In the genomic region with DNA sequence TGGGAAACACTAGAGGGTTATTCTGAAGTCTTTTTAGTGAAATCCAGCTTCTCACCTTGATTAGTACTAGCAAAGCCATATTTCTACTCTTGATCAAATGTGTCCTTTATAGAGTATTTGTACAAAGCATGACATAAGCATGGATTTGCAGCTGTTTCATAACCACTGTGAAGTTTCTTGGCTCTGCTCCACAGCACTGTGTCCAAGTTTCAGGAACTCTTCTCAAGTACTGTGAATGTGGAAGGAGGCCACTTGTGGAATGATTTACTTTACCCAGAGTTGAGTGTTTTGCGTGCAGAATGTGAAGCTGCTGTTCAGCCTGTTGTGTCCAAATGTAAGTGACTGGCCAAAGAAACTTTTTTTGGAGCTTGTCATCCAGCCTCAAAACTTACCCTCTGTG, we compare ENCODE assay signal across 12 cellular contexts. TPM values are rescaled to one million over a fixed set of nuclear protein-coding genes. Genes with fewer than 3 reads are reported as not detected.
DNase-seq lines count a peak whose midpoint lies in the region; TF ChIP-seq lines count a peak whose summit lies in the region.
"Had no signal": no experiment of that assay in that cellular context is flagged by ENCODE, and none has a peak within 500 bp of the region (broad histone marks: within the 10 kb centered on the region; RNA-seq: fewer than 3 reads in every experiment).

No MANE protein-coding gene starts in this region.

- H3K4ac ChIP-seq in neuronal stem cell (ENCODE audit: low read length), result no peak overlapping the region

- H3K4me3 ChIP-seq in AG04450 (ENCODE audit: low read depth, low read length) (no peak overlapping the region), foreskin fibroblast (ENCODE audit: low read depth in 1 of 2, low read length in 2 of 2) (no peak overlapping the region), neuronal stem cell (ENCODE audit: low read length in 2 of 2) (no peak overlapping the region), A673 (ENCODE audit: low read depth, low read length, poor library complexity, severe bottlenecking) (no peak overlapping the region)
- H3K4me3 ChIP-seq: K562 had no signal

- H3K79me1 ChIP-seq in neuronal stem cell (ENCODE audit: low read depth, low read length), result no peaks in the 10 kb centered on the region

- WGBS in neuronal stem cell (ENCODE audit: extremely low coverage in 2 of 2, insufficient read length in 2 of 2, insufficient replicate concordance in 1 of 2), 2 donors, result no CpG with 5 or more reads among the region's 1 CpG

- H3K4me1 ChIP-seq in neuronal stem cell (ENCODE audit: control insufficient read depth in 2 of 2, insufficient read depth in 1 of 2, low read depth in 1 of 2, low read length in 2 of 2) (peaks cover 0 to 5% of the 10 kb centered on the region in 2 donors), A673 (ENCODE audit: insufficient read depth, low read length, poor library complexity, severe bottlenecking) (no peaks in the 10 kb centered on the region)

- POLR2A ChIA-PET in AG04450 (lab: Yijun Ruan, JAX), result interaction anchor here (1.2 kb wide), 1 partner anchor 319 kb away, joined by 3 read pairs; a partner anchor contains a TSS
- POLR2A ChIA-PET in A673 (lab: Charles Lee; ENCODE audit: low non-redundant PET), result no interaction called here

- H2AK5ac ChIP-seq in neuronal stem cell (ENCODE audit: low read depth, low read length), result no peak overlapping the region

- no peak overlapping the region for H2BK15ac ChIP-seq in neuronal stem cell (ENCODE audit: low read length)

- H3K27me3 ChIP-seq in AG04450 (ENCODE audit: control insufficient read depth, insufficient read depth, low read length) (no peaks in the 10 kb centered on the region), neuronal stem cell (ENCODE audit: control insufficient read depth in 3 of 3, insufficient read depth in 3 of 3, low read depth in 1 of 3, low read length in 3 of 3) (no peaks in the 10 kb centered on the region), A673 (replicated peaks; ENCODE audit: insufficient read depth, low read depth, low read length, poor library complexity) (peaks cover 34% of the 10 kb centered on the region)

- no TSS peak for BruUV-seq in A673 (replicated peaks; lab: Mats Ljungman, UMichigan)

- peak overlapping the region; percentile 8 for H2AFZ ChIP-seq in neuronal stem cell (ENCODE audit: low read length)

- H3K36me3 ChIP-seq in neuronal stem cell (replicated peaks in 1 of 2; ENCODE audit: control insufficient read depth in 2 of 2, insufficient read depth in 2 of 2, low read length in 2 of 2), result no peaks in the 10 kb centered on the region
- H3K36me3 ChIP-seq in A673 (ENCODE audit: insufficient read depth, low read length, poor library complexity, severe bottlenecking), result no peaks in the 10 kb centered on the region

- H3K23ac ChIP-seq in neuronal stem cell (ENCODE audit: low read depth, low read length, poor library complexity), result no peak overlapping the region

- H3K14ac ChIP-seq in neuronal stem cell (ENCODE audit: low read length), result no peak overlapping the region

- no peak overlapping the region for H4K8ac ChIP-seq in neuronal stem cell (ENCODE audit: low read depth, low read length)

- intact Hi-C loops in A673 (cut with micrococcal nuclease; ENCODE audit: unreplicated experiment), result no loop called here

- H3K9me3 ChIP-seq in AG04450 (ENCODE audit: control insufficient read depth, insufficient read depth, low read length), result no peaks in the 10 kb centered on the region
- no peaks in the 10 kb centered on the region for H3K9me3 ChIP-seq in neuronal stem cell (replicated peaks in 1 of 2; ENCODE audit: control insufficient read depth in 2 of 2, insufficient read depth in 1 of 2, low read depth in 1 of 2, low read length in 2 of 2)
- no peaks in the 10 kb centered on the region for H3K9me3 ChIP-seq in A673 (ENCODE audit: low read depth, low read length, poor library complexity, severe bottlenecking)

- no peak for TF ChIP-seq CTCF in AG04450 (IDR thresholded peaks at IDR 0.05; ENCODE audit: low read depth, low read length)
- no peak for TF ChIP-seq CTCF in foreskin fibroblast (IDR thresholded peaks at IDR 0.05; ENCODE audit: low read depth, low read length)
- no peak for TF ChIP-seq CTCF in A673 (conservative IDR thresholded peaks at IDR 0.05; ENCODE audit: low read depth, low read length)

- no peak overlapping the region for H3K9ac ChIP-seq in neuronal stem cell (ENCODE audit: low read depth, low read length, poor library complexity)

- H3K27ac ChIP-seq in AG04450 (ENCODE audit: low read depth, low read length) (no peak overlapping the region), neuronal stem cell (replicated peaks; ENCODE audit: low read length) (no peak overlapping the region), A673 (ENCODE audit: low read depth, low read length, poor library complexity, severe bottlenecking) (no peak overlapping the region)
- H3K27ac ChIP-seq: C4-2B had no signal

- CTCF ChIA-PET in AG04450 (lab: Charles Lee) (interaction anchor here (0.6 to 3.3 kb wide), 7 partner anchors 8 to 363 kb away, joined by 3 to 21 read pairs (median 5); no protein-coding TSS in a partner anchor), A673 (lab: Charles Lee) (no interaction called here)

- no peak overlapping the region for H2BK12ac ChIP-seq in neuronal stem cell (ENCODE audit: low read length)

- no peak overlapping the region for H2BK5ac ChIP-seq in neuronal stem cell (ENCODE audit: low read length)

- no peak overlapping the region for H4K91ac ChIP-seq in neuronal stem cell (ENCODE audit: low read depth, low read length, poor library complexity)

- DNase-seq in AG04450 (ENCODE audit: low read depth, low spot score) (peak; percentile 74), RPMI7951 (ENCODE audit: low read depth) (peak; percentile 56), foreskin fibroblast (peak; percentile 85 to 94), neuronal stem cell (ENCODE audit: low spot score) (no peak), D341Med (ENCODE audit: low spot score) (no peak), T1000 (lab: John Stamatoyannopoulos, UW) (no peak), A673 (ENCODE audit: low spot score) (no peak)
- DNase-seq in stimulated activated CD4-positive, alpha-beta T cell treated with anti-CD3 and anti-CD28 coated beads, Interleukin-1b, Interleukin-23, amount 100 ng/mL, for 48 hours, result no peak
- DNase-seq: retina, T-helper 2 cell had no signal

- H3K18ac ChIP-seq in neuronal stem cell (ENCODE audit: low read length), result no peak overlapping the region

- no peak overlapping the region for H2BK120ac ChIP-seq in neuronal stem cell (ENCODE audit: low read depth, low read length)

- no peak overlapping the region for H3K4me2 ChIP-seq in neuronal stem cell (ENCODE audit: insufficient read depth, low read length, poor library complexity, severe bottlenecking)

RNA-seq across cellular contexts. Expression of a gene that starts 16.2 kb away (rescaled TPM):
- polyA plus RNA-seq in AG04450 (2011; rRNA removed), result 41.1 and 48.8 TPM in 2 replicates
- 39.1 and 56.4 TPM in 2 replicates for polyA minus RNA-seq in AG04450 (2011; rRNA and poly(A)+ RNA removed)
- 24.3 and 32.0 TPM in 2 replicates for total RNA-seq in RPMI7951 (2014; rRNA removed; shearing (Covaris generic))
- polyA plus RNA-seq in neuronal stem cell (2013, experiment 1 of 2), result 28.2 TPM
- 29.4 TPM for polyA plus RNA-seq in neuronal stem cell (2013, experiment 2 of 2)
- 14.7 and 16.4 TPM in 2 replicates for total RNA-seq in A673 (2021)

Comparison
In these comparisons a context has a peak if more than half of its experiments do, and no peak if none do; other contexts are left out.
1. DNase-seq: peak in AG04450 (single experiment), RPMI7951 (single experiment) and foreskin fibroblast (2 of 2); none in neuronal stem cell (single experiment), D341Med (single experiment), stimulated activated CD4-positive, alpha-beta T cell treated with anti-CD3 and anti-CD28 coated beads, Interleukin-1b, Interleukin-23, amount 100 ng/mL, for 48 hours (single experiment), T1000 (single experiment) and A673 (single experiment).